1 cellular context compared by ENCODE assay signal in genomic region chr17:40550608-40551007, GRCh38.
TF ChIP-seq lines count a peak whose summit lies in the region.

No MANE protein-coding gene starts in this region.

TF ChIP-seq in GM12878, 131 proteins besides CTCF, POLR2A, EP300 and RAD21 (continued from another document):
- TF ChIP-seq PRDM15 (CRISPR knock-in tag; IDR thresholded peaks at IDR 0.05) (no peak), PKNOX1 (IDR thresholded peaks at IDR 0.05) (no peak)
